18 cellular contexts compared by ENCODE assay signal in genomic region chr2:240577281-240578109, GRCh38.
DNase-seq lines count a peak whose midpoint lies in the region; ATAC-seq and TF ChIP-seq lines count a peak whose summit lies in the region.
"Had no signal": no experiment of that assay in that cellular context is flagged by ENCODE, and none has a peak within 500 bp of the region (broad histone marks: within the 10 kb centered on the region; RNA-seq: fewer than 3 reads in every experiment).

No MANE protein-coding gene starts in this region.

- no peaks in the 10 kb centered on the region for H3K27me3 ChIP-seq in BLaER1
- H3K27me3 ChIP-seq: neural progenitor cell, sigmoid colon, upper lobe of right lung had no signal

- CTCF ChIA-PET in RWPE1 (lab: Yijun Ruan, JAX) = interaction anchor here (0.6 to 1.1 kb wide), 3 partner anchors 12 to 63 kb away, joined by 3 read pairs; no protein-coding TSS in a partner anchor

- H3K27ac ChIP-seq in BLaER1 (0 out of 2 replicates have a peak overlapping the region, but pooled peaks have one; percentile 11), RWPE1 (peak overlapping the region; percentile 98)
- H3K27ac ChIP-seq: neural progenitor cell, sigmoid colon had no signal

- peaks cover 11% of the 10 kb centered on the region for H3K9me3 ChIP-seq in BLaER1
- H3K9me3 ChIP-seq: sigmoid colon, upper lobe of right lung had no signal

- no peak overlapping the region for H3K9ac ChIP-seq in BLaER1
- H3K9ac ChIP-seq: neural progenitor cell had no signal

- peaks cover 81% of the 10 kb centered on the region for H4K20me1 ChIP-seq in BLaER1

- POLR2A ChIA-PET in RWPE1 (lab: Yijun Ruan, JAX; ENCODE audit: low non-redundant PET) = interaction anchor here (0.9 kb wide), 1 partner anchor 12 kb away, joined by 4 read pairs; no protein-coding TSS in a partner anchor

- ATAC-seq in GM19035 (IDR thresholded peaks at IDR 0.05; ENCODE audit: unreplicated experiment) (no peak), GM21786 (IDR thresholded peaks at IDR 0.05; ENCODE audit: unreplicated experiment) (no peak)
- ATAC-seq: activated CD8-positive, alpha-beta memory T cell treated with anti-CD3 and anti-CD28 coated beads, Interleukin-2, amount 10 ng/mL, durations not matched to agents 7 days and 5 days; activated naive CD8-positive, alpha-beta T cell treated with anti-CD3 and anti-CD28 coated beads, Interleukin-2, amount 50 U/mL, for 24 hours; T-cell; upper lobe of right lung had no signal

- no peak overlapping the region for H3K4me2 ChIP-seq in BLaER1
- H3K4me2 ChIP-seq: neural progenitor cell had no signal

- TF ChIP-seq CTCF in RWPE1 (conservative IDR thresholded peaks at IDR 0.05; ENCODE audit: low read depth) = no peak

- H3K4me1 ChIP-seq in BLaER1 = peaks cover 21% of the 10 kb centered on the region
- H3K4me1 ChIP-seq: neural progenitor cell had no signal

- DNase-seq in RWPE1 (ENCODE audit: low spot score) = no peak
- DNase-seq: activated CD4-positive, CD25-positive, alpha-beta regulatory T cell; activated CD8-positive, alpha-beta memory T cell treated with anti-CD3 and anti-CD28 coated beads, Interleukin-2, amount 10 ng/mL, durations not matched to agents 7 days and 5 days; activated naive CD8-positive, alpha-beta T cell treated with anti-CD3 and anti-CD28 coated beads, Interleukin-2, amount 50 U/mL, for 24 hours; activated T-cell treated with anti-CD3 and anti-CD28 coated beads, Interleukin-2, amount 50 U/mL, for 48 hours; hippocampal formation; immature natural killer cell; mesenchymal stem cell; RPMI8226; sigmoid colon; stimulated activated CD4-positive, alpha-beta T cell treated with anti-CD3 and anti-CD28 coated beads, Interleukin-4, amount 100 ng/mL, for 4 hours; stimulated activated naive B cell treated with anti-CD40 and anti-IgM and Interleukin-4, amounts not matched to agents 10 μg/mL and 1 μg/mL and 100 μg/mL, for 72 hours; T-cell; upper lobe of right lung had no signal

- no peak overlapping the region for H3K4me3 ChIP-seq in BLaER1
- H3K4me3 ChIP-seq: neural progenitor cell, sigmoid colon, upper lobe of right lung had no signal

- H3K36me3 ChIP-seq in BLaER1 = peaks cover 96% of the 10 kb centered on the region
- H3K36me3 ChIP-seq: neural progenitor cell had no signal
